In the genomic region with DNA sequence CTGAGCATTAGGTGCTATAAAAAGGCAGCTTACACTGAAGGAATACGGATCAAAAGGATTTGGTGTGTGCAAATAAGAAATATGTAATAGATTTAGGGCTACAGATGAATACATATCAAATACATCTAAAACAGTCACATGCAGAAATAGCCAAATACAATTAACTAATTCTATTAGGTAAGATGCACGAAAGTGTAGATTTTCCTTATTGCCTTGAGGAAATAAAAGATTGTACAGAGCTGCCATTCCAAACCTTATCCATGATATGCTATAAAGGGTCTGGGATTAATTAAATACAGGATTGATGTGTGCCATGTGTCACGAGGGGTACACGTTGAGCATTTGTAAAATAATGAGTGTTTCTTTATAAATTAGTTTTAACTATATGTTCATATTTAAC, we compare ENCODE assay signal across 5 cellular contexts.
"Had no signal": no experiment of that assay in that cellular context is flagged by ENCODE, and none has a peak within 500 bp of the region (broad histone marks: within the 10 kb centered on the region; RNA-seq: fewer than 3 reads in every experiment).

No MANE protein-coding gene starts in this region.

- H3K4me1 Mint-ChIP-seq: IgD-negative memory B cell had no signal

- ATAC-seq: HepG2, K562 had no signal

- DNase-seq: IMR-90 had no signal

- H3K4me3 ChIP-seq: K562 had no signal

- H3K27ac ChIP-seq: HL-60 had no signal

- H3K9me3 Mint-ChIP-seq: IgD-negative memory B cell had no signal

- H3K4me3 Mint-ChIP-seq: IgD-negative memory B cell had no signal
